Comparison of ENCODE assay signal across 8 cellular contexts in the genomic region with DNA sequence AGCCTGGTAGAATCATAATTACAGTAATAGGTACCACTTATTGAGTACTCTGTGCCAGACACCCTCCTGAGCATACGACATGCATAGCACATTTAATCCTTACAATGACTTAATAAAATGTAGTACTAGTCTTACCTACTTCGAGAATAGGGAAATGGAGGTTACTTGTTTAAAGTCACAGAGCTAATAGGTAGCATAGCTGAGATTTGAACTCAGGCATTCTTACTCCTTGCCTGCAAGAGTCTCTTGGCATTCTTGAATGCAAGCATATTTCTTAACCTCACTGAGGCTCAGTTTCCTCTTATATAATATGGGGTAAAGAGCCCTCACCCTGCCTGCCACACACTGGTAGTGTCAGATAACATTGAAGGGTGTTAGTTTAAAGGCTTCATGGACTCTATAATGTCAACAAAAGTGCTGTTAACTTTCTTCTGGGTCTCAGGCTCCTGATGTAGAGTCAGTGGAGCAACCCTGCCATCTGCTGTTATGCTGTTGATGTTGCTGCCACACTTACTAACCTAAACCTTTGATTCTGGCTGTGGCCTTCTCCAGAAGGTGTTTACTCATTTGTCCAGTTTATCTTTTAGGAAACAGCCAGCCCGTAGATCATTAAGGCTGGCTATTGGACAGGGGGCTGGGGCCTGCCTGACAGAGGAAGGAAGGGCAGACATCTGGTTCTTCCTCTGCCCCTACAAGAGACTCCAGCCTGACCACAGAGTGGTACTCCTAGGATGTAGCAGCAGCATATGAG. TPM values are rescaled to one million over a fixed set of nuclear protein-coding genes. Genes with fewer than 3 reads are reported as not detected.
DNase-seq lines count a peak whose midpoint lies in the region; ATAC-seq, FAIRE-seq and TF ChIP-seq lines count a peak whose summit lies in the region.

No MANE protein-coding gene starts in this region.

- H3K27me3 Mint-ChIP-seq in progenitor cell of endocrine pancreas = no peaks in the 10 kb centered on the region

- H3K4me1 Mint-ChIP-seq in progenitor cell of endocrine pancreas (ENCODE audit: low read depth) = peaks cover 34% of the 10 kb centered on the region

- FAIRE-seq in A204.1 (lab: Jason Lieb, UNC) = peak; percentile 23
- FAIRE-seq in G401.6 (lab: Jason Lieb, UNC) = peak; percentile 89

- H3K9me3 Mint-ChIP-seq in progenitor cell of endocrine pancreas (ENCODE audit: low read depth) = no peaks in the 10 kb centered on the region

- peak; percentile 55 for DNase-seq in NCI-H460 (ENCODE audit: extremely low read depth, low read depth)
- DNase-seq in activated gamma-delta T cell treated with anti-CD3 and anti-CD28 coated beads, Interleukin-2, amount 50 U/mL, for 16 hours (ENCODE audit: low read depth) = peak; percentile 14
- peak; percentile 47 for DNase-seq in germinal center (ENCODE audit: low spot score)
- DNase-seq in progenitor cell of endocrine pancreas (ENCODE audit: low spot score, unreplicated experiment) = peak; percentile 21
- no peak for DNase-seq in SKM-1 (lab: John Stamatoyannopoulos, UW; ENCODE audit: unreplicated experiment)

- TF ChIP-seq CTCF in progenitor cell of endocrine pancreas (IDR thresholded peaks at IDR 0.05; ENCODE audit: unreplicated experiment) = peak; percentile 79

- ATAC-seq in HG03196 (IDR thresholded peaks at IDR 0.05; ENCODE audit: unreplicated experiment) = no peak

- no peak overlapping the region for H3K4me3 Mint-ChIP-seq in progenitor cell of endocrine pancreas (ENCODE audit: low read depth)

- peaks cover 7% of the 10 kb centered on the region for H3K36me3 Mint-ChIP-seq in progenitor cell of endocrine pancreas (ENCODE audit: insufficient read depth)

- peak overlapping the region; percentile 54 for H3K27ac Mint-ChIP-seq in progenitor cell of endocrine pancreas

RNA-seq across cellular contexts. Expression of a gene that starts 18.9 kb away (rescaled TPM):
- total RNA-seq in NCI-H460 (2014; rRNA removed; shearing (Covaris generic)) = 31.3 and 37.3 TPM in 2 replicates
- 47.6 and 56.4 TPM in 2 replicates for polyA plus RNA-seq in NCI-H460 (2014; cell fraction: nucleus; rRNA removed)
- 41.9 and 44.7 TPM in 2 replicates for total RNA-seq in progenitor cell of endocrine pancreas
